In genomic region chr19:8131517-8131916, GRCh38 we compare ENCODE assay signal across 21 cellular contexts. TPM values are rescaled to one million over a fixed set of nuclear protein-coding genes. Genes with fewer than 3 reads are reported as not detected.
DNase-seq lines count a peak whose midpoint lies in the region; ATAC-seq, FAIRE-seq and TF ChIP-seq lines count a peak whose summit lies in the region.
"Had no signal": no experiment of that assay in that cellular context is flagged by ENCODE, and none has a peak within 500 bp of the region (broad histone marks: within the 10 kb centered on the region; RNA-seq: fewer than 3 reads in every experiment).

No MANE protein-coding gene starts in this region.

- H3K4me1 ChIP-seq in mammary epithelial cell (ENCODE audit: insufficient read depth, low read length) (no peaks in the 10 kb centered on the region), breast epithelium (no peaks in the 10 kb centered on the region), endodermal cell (ENCODE audit: control insufficient read depth, insufficient read depth, low read length) (no peaks in the 10 kb centered on the region), neuronal stem cell (ENCODE audit: control insufficient read depth in 2 of 2, insufficient read depth in 1 of 2, low read depth in 1 of 2, low read length in 2 of 2) (no peaks in the 10 kb centered on the region), pancreas (no peaks in the 10 kb centered on the region)

- H3K79me2 ChIP-seq in mammary epithelial cell (ENCODE audit: insufficient read depth, low read length): no peaks in the 10 kb centered on the region

- H2BK12ac ChIP-seq in neuronal stem cell (ENCODE audit: low read length): no peak overlapping the region

- TF ChIP-seq POLR2A in breast epithelium (IDR thresholded peaks at IDR 0.05): no peak

- CTCF ChIA-PET in mammary epithelial cell (lab: Charles Lee; ENCODE audit: low non-redundant PET): no interaction called here

- H3K18ac ChIP-seq in neuronal stem cell (ENCODE audit: low read length): no peak overlapping the region

- H3K9ac ChIP-seq in mammary epithelial cell (ENCODE audit: insufficient read depth, low read length): no peak overlapping the region
- no peak overlapping the region for H3K9ac ChIP-seq in endodermal cell (ENCODE audit: extremely low read depth, low read length, poor library complexity, severe bottlenecking)
- H3K9ac ChIP-seq in neuronal stem cell (ENCODE audit: low read depth, low read length, poor library complexity): peak overlapping the region; percentile 60
- H3K9ac ChIP-seq: BLaER1 had no signal

- DNase-seq in mammary epithelial cell: no peak
- no peak for DNase-seq in breast epithelium (ENCODE audit: low spot score in 2 of 2)
- DNase-seq in endodermal cell: no peak
- DNase-seq in neuronal stem cell (ENCODE audit: low spot score): no peak
- no peak for DNase-seq in pancreas
- no peak for DNase-seq in frontal cortex (ENCODE audit: low spot score in 2 of 2)
- DNase-seq: 8988T; CD8-positive, alpha-beta memory T cell; COR-L47; DMS 273 treated with DMSO at 0.1 percent for 48 hours; DMS53; DND-41; EL; GOT3 had no signal

- H3K36me3 Mint-ChIP-seq in endodermal cell (ENCODE audit: low read depth): peaks cover 67% of the 10 kb centered on the region
- H3K36me3 Mint-ChIP-seq: CD14-positive monocyte; CD8-positive, alpha-beta memory T cell had no signal

- 2% methylated on average over 11 of the region's 26 CpGs for WGBS in mammary epithelial cell (ENCODE audit: low coverage, missing lambda C conversion rate)
- 94 to 95% methylated on average over 22 to 26 of the region's 26 CpGs for WGBS in endodermal cell (ENCODE audit: insufficient coverage in 1 of 2, insufficient read length in 1 of 2), 2 experiments
- WGBS in neuronal stem cell (ENCODE audit: extremely low coverage in 2 of 2, insufficient read length in 2 of 2, insufficient replicate concordance in 1 of 2), 2 donors: no CpG with 5 or more reads among the region's 26 CpGs
- WGBS in pancreas, 2 donors: 74 to 82% methylated on average over 26 of the region's 26 CpGs

- H4K8ac ChIP-seq in neuronal stem cell (ENCODE audit: low read depth, low read length): peak overlapping the region; percentile 65

- H3K4me1 Mint-ChIP-seq in endodermal cell: no peaks in the 10 kb centered on the region
- H3K4me1 Mint-ChIP-seq: CD14-positive monocyte; CD8-positive, alpha-beta memory T cell had no signal

- no peak overlapping the region for H3K4me3 Mint-ChIP-seq in endodermal cell
- H3K4me3 Mint-ChIP-seq: CD14-positive monocyte; CD8-positive, alpha-beta memory T cell had no signal

- TF ChIP-seq CTCF in mammary epithelial cell (conservative IDR thresholded peaks at IDR 0.05 in 1 of 2, IDR thresholded peaks at IDR 0.05 in 1 of 2; ENCODE audit: extremely low read depth in 1 of 2, insufficient read depth in 1 of 2, low read depth in 1 of 2, low read length in 2 of 2): no peak
- TF ChIP-seq CTCF in breast epithelium (IDR thresholded peaks at IDR 0.05): no peak
- TF ChIP-seq CTCF in endodermal cell (conservative IDR thresholded peaks at IDR 0.05): no peak
- TF ChIP-seq CTCF in pancreas (IDR thresholded peaks at IDR 0.05): no peak

- FAIRE-seq in pancreas (lab: Jason Lieb, UNC) (no peak), frontal cortex (lab: Jason Lieb, UNC) (no peak)
- FAIRE-seq: GM12878 had no signal

- no peaks in the 10 kb centered on the region for H3K9me3 Mint-ChIP-seq in endodermal cell
- H3K9me3 Mint-ChIP-seq: CD14-positive monocyte; CD8-positive, alpha-beta memory T cell had no signal

- no peak overlapping the region for H3K4ac ChIP-seq in neuronal stem cell (ENCODE audit: low read length)

- no peak overlapping the region for H3K4me2 ChIP-seq in mammary epithelial cell (ENCODE audit: insufficient read depth, low read depth, low read length)
- H3K4me2 ChIP-seq in neuronal stem cell (ENCODE audit: insufficient read depth, low read length, poor library complexity, severe bottlenecking): no peak overlapping the region
- H3K4me2 ChIP-seq: BLaER1 had no signal

- H2AFZ ChIP-seq in mammary epithelial cell (ENCODE audit: low read depth, low read length): peak overlapping the region; percentile 44
- H2AFZ ChIP-seq in neuronal stem cell (ENCODE audit: low read length): no peak overlapping the region

- H2BK15ac ChIP-seq in neuronal stem cell (ENCODE audit: low read length): no peak overlapping the region

- H3K79me1 ChIP-seq in neuronal stem cell (ENCODE audit: low read depth, low read length): peaks cover 3% of the 10 kb centered on the region

- no peak overlapping the region for H2BK120ac ChIP-seq in neuronal stem cell (ENCODE audit: low read depth, low read length)

- in situ Hi-C loops in mammary epithelial cell (cut with MboI; ENCODE audit: low sequenced_read_pairs in 2 of 2): no loop called here

- H3K36me3 ChIP-seq in mammary epithelial cell (ENCODE audit: insufficient read depth, low read length) (no peaks in the 10 kb centered on the region), breast epithelium (no peaks in the 10 kb centered on the region), endodermal cell (ENCODE audit: control insufficient read depth, insufficient read depth, low read length) (peaks cover 49% of the 10 kb centered on the region), neuronal stem cell (replicated peaks in 1 of 2; ENCODE audit: control insufficient read depth in 2 of 2, insufficient read depth in 2 of 2, low read length in 2 of 2) (peaks cover 19 to 28% of the 10 kb centered on the region in 2 donors), pancreas (no peaks in the 10 kb centered on the region)
- H3K36me3 ChIP-seq: BLaER1 had no signal

- no peak overlapping the region for H2BK5ac ChIP-seq in neuronal stem cell (ENCODE audit: low read length)

- H3K27me3 ChIP-seq in mammary epithelial cell (ENCODE audit: insufficient read depth, low read length) (peaks cover 7% of the 10 kb centered on the region), breast epithelium (no peaks in the 10 kb centered on the region), endodermal cell (ENCODE audit: control insufficient read depth, insufficient read depth, low read length, poor library complexity, severe bottlenecking) (no peaks in the 10 kb centered on the region), neuronal stem cell (ENCODE audit: control insufficient read depth in 3 of 3, insufficient read depth in 3 of 3, low read depth in 1 of 3, low read length in 3 of 3) (no peaks in the 10 kb centered on the region), pancreas (no peaks in the 10 kb centered on the region)
- H3K27me3 ChIP-seq: BLaER1 had no signal

- H3K9me3 ChIP-seq in mammary epithelial cell (replicated peaks; ENCODE audit: insufficient read depth, low read length): no peaks in the 10 kb centered on the region
- no peaks in the 10 kb centered on the region for H3K9me3 ChIP-seq in breast epithelium
- no peaks in the 10 kb centered on the region for H3K9me3 ChIP-seq in endodermal cell (ENCODE audit: control insufficient read depth, low read length)
- peaks cover 0 to 6% of the 10 kb centered on the region in 2 donors for H3K9me3 ChIP-seq in neuronal stem cell (replicated peaks in 1 of 2; ENCODE audit: control insufficient read depth in 2 of 2, insufficient read depth in 1 of 2, low read depth in 1 of 2, low read length in 2 of 2)
- H3K9me3 ChIP-seq in pancreas: no peaks in the 10 kb centered on the region
- H3K9me3 ChIP-seq: BLaER1 had no signal

- dilution Hi-C loops in mammary epithelial cell (cut with HindIII; ENCODE audit: low sequenced_read_pairs): no loop called here

- no TSS peak for BruUV-seq in mammary epithelial cell (replicated peaks; lab: Mats Ljungman, UMichigan)

- peak overlapping the region; percentile 22 for H3K27ac Mint-ChIP-seq in endodermal cell
- H3K27ac Mint-ChIP-seq: CD14-positive monocyte had no signal

- no peak overlapping the region for H2AK5ac ChIP-seq in neuronal stem cell (ENCODE audit: low read depth, low read length)

- H3K14ac ChIP-seq in neuronal stem cell (ENCODE audit: low read length): peak overlapping the region; percentile 94

- H4K20me1 ChIP-seq in mammary epithelial cell (ENCODE audit: insufficient read depth, low read length): no peaks in the 10 kb centered on the region
- H4K20me1 ChIP-seq: BLaER1 had no signal

- H3K27me3 Mint-ChIP-seq in endodermal cell (ENCODE audit: insufficient read depth): no peaks in the 10 kb centered on the region

- ATAC-seq in pancreas (no peak), HG03095 (IDR thresholded peaks at IDR 0.05; ENCODE audit: unreplicated experiment) (no peak)
- ATAC-seq: GM12878, HCT116 had no signal

- no peak overlapping the region for H4K91ac ChIP-seq in neuronal stem cell (ENCODE audit: low read depth, low read length, poor library complexity)

- H3K4me3 ChIP-seq in mammary epithelial cell (replicated peaks in 1 of 3; ENCODE audit: insufficient read depth in 1 of 3, low read depth in 2 of 3, low read length in 3 of 3): no peak overlapping the region
- H3K4me3 ChIP-seq in breast epithelium: peak overlapping the region in 1 of 3 donors; percentile 8
- H3K4me3 ChIP-seq in endodermal cell (ENCODE audit: low read length): no peak overlapping the region
- no peak overlapping the region for H3K4me3 ChIP-seq in neuronal stem cell (ENCODE audit: low read length in 2 of 2)
- H3K4me3 ChIP-seq in pancreas: no peak overlapping the region
- H3K4me3 ChIP-seq: BLaER1, GM12878 had no signal

- H3K27ac ChIP-seq in mammary epithelial cell (ENCODE audit: insufficient read depth, low read depth, low read length): no peak overlapping the region
- no peak overlapping the region for H3K27ac ChIP-seq in breast epithelium
- H3K27ac ChIP-seq in endodermal cell (ENCODE audit: low read depth, low read length): no peak overlapping the region
- no peak overlapping the region for H3K27ac ChIP-seq in neuronal stem cell (replicated peaks; ENCODE audit: low read length)
- H3K27ac ChIP-seq in pancreas: no peak overlapping the region
- H3K27ac ChIP-seq: BLaER1 had no signal

- H3K23ac ChIP-seq in neuronal stem cell (ENCODE audit: low read depth, low read length, poor library complexity): peak overlapping the region; percentile 73

- intact Hi-C loops in mammary epithelial cell (cut with micrococcal nuclease): no loop called here
- intact Hi-C loops in breast epithelium (cut with DNase I; ENCODE audit: low total_unique reads): no loop called here
- intact Hi-C loops in pancreas (cut with DNase I): no loop called here

RNA-seq across cellular contexts. Expression of gene FBN3, which starts 17.9 kb away (rescaled TPM):
- total RNA-seq in mammary epithelial cell: under 1 TPM in 1 of 2 donors, not detected in 1; under 0.01 TPM
- polyA plus RNA-seq in mammary epithelial cell: not detected
- polyA minus RNA-seq in mammary epithelial cell: not detected
- total RNA-seq in breast epithelium: 1 to 10 TPM in 1 of 3 donors, under 1 TPM in 1, not detected in 1; 0.66 to 7.9 TPM
- total RNA-seq in endodermal cell: 100 to 1,000 TPM; 105 to 143 TPM
- 19.4 TPM for polyA plus RNA-seq in endodermal cell (2013, experiment 1 of 2)
- 21.4 TPM for polyA plus RNA-seq in endodermal cell (2013, experiment 2 of 2)
- polyA plus RNA-seq in neuronal stem cell (2013, experiment 1 of 2): 10.0 TPM
- 11.3 TPM for polyA plus RNA-seq in neuronal stem cell (2013, experiment 2 of 2)
- total RNA-seq in pancreas: under 1 TPM in 4 of 6 donors, not detected in 2; under 0.01 to 0.20 (median 0.06) TPM
- under 1 TPM; 0.02 to 0.04 TPM for polyA plus RNA-seq in pancreas
- total RNA-seq in frontal cortex: 28.1 TPM
- total RNA-seq: CD8-positive, alpha-beta memory T cell; HT-29 had no signal
- polyA plus RNA-seq: AG04450; CD14-positive monocyte; CD8-positive, alpha-beta memory T cell; GM12878 had no signal
